8 cellular contexts compared by ENCODE assay signal in genomic region chr12:57128519-57129247, GRCh38. TPM values are rescaled to one million over a fixed set of nuclear protein-coding genes. Genes with fewer than 3 reads are reported as not detected.
DNase-seq lines count a peak whose midpoint lies in the region; ATAC-seq and TF ChIP-seq lines count a peak whose summit lies in the region.

No MANE protein-coding gene starts in this region.

- H3K4me1 Mint-ChIP-seq in mesothelial cell of epicardium: peaks cover 50% of the 10 kb centered on the region

- TF ChIP-seq CTCF in mesothelial cell of epicardium (IDR thresholded peaks at IDR 0.05; ENCODE audit: unreplicated experiment) (no peak), vagina (IDR thresholded peaks at IDR 0.05) (no peak)

- peaks cover 61% of the 10 kb centered on the region for H3K4me1 ChIP-seq in vagina

- H3K4me3 Mint-ChIP-seq in mesothelial cell of epicardium: peak overlapping the region; percentile 93

- H3K36me3 ChIP-seq in vagina: no peaks in the 10 kb centered on the region

- no peaks in the 10 kb centered on the region for H3K9me3 ChIP-seq in vagina

- no peak for TF ChIP-seq POLR2A in vagina (IDR thresholded peaks at IDR 0.05)

- ATAC-seq in GM19328 (IDR thresholded peaks at IDR 0.05; ENCODE audit: unreplicated experiment): no peak

- H3K36me3 Mint-ChIP-seq in mesothelial cell of epicardium: no peaks in the 10 kb centered on the region

- peak overlapping the region; percentile 96 for H3K27ac ChIP-seq in caudate nucleus (ENCODE audit: low read depth, low read length)
- peak overlapping the region; percentile 99 for H3K27ac ChIP-seq in vagina

- peak; percentile 7 for DNase-seq in stimulated activated CD4-positive, alpha-beta T cell treated with anti-CD3 and anti-CD28 coated beads, Interleukin-4, amount 100 ng/mL, for 24 hours
- no peak for DNase-seq in stimulated activated CD4-positive, alpha-beta T cell treated with anti-CD3 and anti-CD28 coated beads, Interleukin-4, amount 100 ng/mL, for 4 hours
- DNase-seq in caudate nucleus (lab: John Stamatoyannopoulos, UW): peak in 2 of 61 donors; percentile 51 to 57
- no peak for DNase-seq in mesothelial cell of epicardium (ENCODE audit: low spot score in 2 of 2, unreplicated experiment in 2 of 2)
- no peak for DNase-seq in vagina (ENCODE audit: extremely low spot score in 2 of 2)
- DNase-seq in GDM1 (lab: John Stamatoyannopoulos, UW): no peak
- no peak for DNase-seq in effector CD8-positive, alpha-beta T cell (lab: John Stamatoyannopoulos, UW)

- H3K27ac Mint-ChIP-seq in mesothelial cell of epicardium: peak overlapping the region; percentile 56

- intact Hi-C loops in vagina (cut with DNase I): loop anchor here (2.0 kb wide), 1 partner anchor 46 kb away; no protein-coding TSS in a partner anchor

- no peaks in the 10 kb centered on the region for H3K27me3 ChIP-seq in vagina

- H3K27me3 Mint-ChIP-seq in mesothelial cell of epicardium (ENCODE audit: low read depth): no peaks in the 10 kb centered on the region

- no peaks in the 10 kb centered on the region for H3K9me3 Mint-ChIP-seq in mesothelial cell of epicardium

- H3K4me3 ChIP-seq in vagina: peak overlapping the region; percentile 79 to 90

RNA-seq across cellular contexts. Expression of gene LRP1, which starts 0.4 kb away (rescaled TPM):
- total RNA-seq in mesothelial cell of epicardium: 229 to 253 TPM (median 243 TPM) in 3 replicates
- 477 TPM for total RNA-seq in vagina

RNA-seq across cellular contexts. Expression of gene STAT6, which starts 17.5 kb away (rescaled TPM):
- total RNA-seq in mesothelial cell of epicardium (151 to 167 TPM (median 160 TPM) in 3 replicates), vagina (146 TPM)

RNA-seq across cellular contexts. Expression of gene LRP1-AS, which starts 18.7 kb away (rescaled TPM):
- total RNA-seq in mesothelial cell of epicardium (not detected in 3 replicates), vagina (not detected)

RNA-seq across cellular contexts. Expression of gene NAB2, which starts 39.8 kb away (rescaled TPM):
- total RNA-seq in mesothelial cell of epicardium: 52.7 to 53.7 TPM (median 52.9 TPM) in 3 replicates
- total RNA-seq in vagina: 34.4 TPM

RNA-seq across cellular contexts. Expression of gene NEMP1, which starts 50.1 kb away (rescaled TPM):
- total RNA-seq in mesothelial cell of epicardium (19.7 to 23.2 TPM (median 21.8 TPM) in 3 replicates), vagina (7.1 TPM)
